In the genomic region with DNA sequence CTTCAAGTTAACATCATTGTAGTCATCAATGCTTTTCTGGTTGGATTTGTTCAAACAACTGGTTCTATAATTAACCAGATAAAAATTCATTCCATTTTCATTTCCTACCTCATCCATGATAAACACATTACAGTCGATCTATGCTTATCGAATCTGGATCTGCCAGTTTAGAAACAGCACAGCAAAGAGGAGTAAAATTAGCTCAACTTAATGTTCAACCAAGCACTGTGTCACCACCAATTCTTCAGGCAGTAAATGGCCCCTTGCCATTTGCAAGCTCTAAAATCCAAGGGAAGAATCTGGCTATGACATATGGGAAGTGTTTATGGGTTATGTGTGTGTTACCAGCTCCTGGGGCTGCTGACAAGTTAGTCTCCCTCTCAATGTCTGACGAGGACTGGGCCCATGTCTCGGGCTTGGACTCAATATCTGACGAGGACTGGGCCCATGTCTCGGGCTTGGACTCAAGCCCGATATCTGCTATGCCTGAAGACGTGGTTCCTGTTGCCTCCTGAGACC, we compare ENCODE assay signal across 1 cellular context.
TF ChIP-seq lines count a peak whose summit lies in the region.

No MANE protein-coding gene starts in this region.

TF ChIP-seq in HepG2, 621 proteins besides CTCF, POLR2A, EP300 and RAD21:
- TF ChIP-seq ZNF747 (CRISPR knock-in tag; IDR thresholded peaks at IDR 0.05; ENCODE audit: borderline replicate concordance): no peak
- no peak for TF ChIP-seq HMG20A (CRISPR knock-in tag; IDR thresholded peaks at IDR 0.05; ENCODE audit: borderline replicate concordance)
- no peak for TF ChIP-seq ZNF383 (CRISPR knock-in tag; IDR thresholded peaks at IDR 0.05; ENCODE audit: borderline replicate concordance)
- no peak for TF ChIP-seq MXI1 (IDR thresholded peaks at IDR 0.05; ENCODE audit: borderline replicate concordance, low read depth, low read length)
